9 cellular contexts compared by ENCODE assay signal in the genomic region with DNA sequence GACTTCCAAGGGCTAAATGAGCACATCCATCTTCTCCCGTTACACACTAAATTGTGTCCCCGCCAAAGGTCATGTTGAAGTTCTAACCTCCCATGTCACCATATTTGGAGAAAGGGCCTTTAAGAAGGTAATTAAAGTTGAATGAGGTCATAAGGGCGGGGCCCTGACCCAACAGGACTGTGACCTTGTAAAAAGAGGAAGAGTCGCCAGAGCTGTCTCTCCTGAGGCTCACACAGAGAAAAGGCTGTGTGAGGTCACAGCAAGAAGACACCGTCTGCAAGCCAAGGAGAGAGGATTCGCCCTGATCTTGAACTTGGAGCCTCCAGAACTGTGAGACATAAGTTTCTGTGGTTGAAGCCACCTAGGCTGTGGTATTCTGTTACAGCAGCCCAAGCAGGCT. TPM values are rescaled to one million over a fixed set of nuclear protein-coding genes. Genes with fewer than 3 reads are reported as not detected.
DNase-seq lines count a peak whose midpoint lies in the region; ATAC-seq and TF ChIP-seq lines count a peak whose summit lies in the region.
"Had no signal": no experiment of that assay in that cellular context is flagged by ENCODE, and none has a peak within 500 bp of the region (broad histone marks: within the 10 kb centered on the region; RNA-seq: fewer than 3 reads in every experiment).

No MANE protein-coding gene starts in this region.

- H3K4me3 Mint-ChIP-seq in H9: peak overlapping the region in 1 of 2 experiments; percentile 14; a peak in 1 of 5 replicates

- no peak overlapping the region for H3K18ac ChIP-seq in H9 (ENCODE audit: insufficient read length, low read depth, low read length)

- H2BK12ac ChIP-seq in H9 (ENCODE audit: insufficient read length, low read depth, low read length): no peak overlapping the region

- H3K27me3 ChIP-seq in H9 (ENCODE audit: insufficient read depth, low read length) (peaks cover 12% of the 10 kb centered on the region; the same call in 1 of the 2 replicates), stomach (no peaks in the 10 kb centered on the region)

- WGBS in H9 (ENCODE audit: extremely low coverage, insufficient read length, low lambda C conversion rate): no CpG with 5 or more reads among the region's 6 CpGs
- WGBS in stomach, 5 donors: 82 to 83% (median 83%) methylated on average over 6 of the region's 6 CpGs

- H3K56ac ChIP-seq in H9 (ENCODE audit: insufficient read length, low read depth, low read length): no peak overlapping the region

- H4K5ac ChIP-seq in H9 (ENCODE audit: insufficient read length, low read depth, low read length): no peak overlapping the region

- no peak overlapping the region for H3K4me3 ChIP-seq in stomach

- TF ChIP-seq EP300 in stomach (IDR thresholded peaks at IDR 0.05): no peak

- no peak overlapping the region for H2BK20ac ChIP-seq in H9 (ENCODE audit: low read depth, low read length, poor library complexity, severe bottlenecking)

- no peak overlapping the region for H3K4me2 ChIP-seq in H9 (ENCODE audit: insufficient read depth, insufficient read length, low read length)

- TF ChIP-seq CTCF in H9 (conservative IDR thresholded peaks at IDR 0.05) (no peak), stomach (IDR thresholded peaks at IDR 0.05) (no peak)

- H2AFZ ChIP-seq in H9 (ENCODE audit: low read length): no peak overlapping the region

- no peaks in the 10 kb centered on the region for H3K79me1 ChIP-seq in H9 (ENCODE audit: insufficient read depth, low read depth, low read length, poor library complexity, severe bottlenecking)

- H3K27me3 Mint-ChIP-seq in H9 (ENCODE audit: low read depth): peaks cover 94% of the 10 kb centered on the region

- no peaks in the 10 kb centered on the region for H3K36me3 ChIP-seq in stomach

- intact Hi-C loops in stomach (cut with DNase I; ENCODE audit: low total_unique reads): no loop called here

- TF ChIP-seq POLR2A in stomach (IDR thresholded peaks at IDR 0.05): no peak

- peaks cover 15 to 22% of the 10 kb centered on the region in 2 donors for H3K9me3 Mint-ChIP-seq in activated naive CD4-positive, alpha-beta T cell treated with anti-CD3 and anti-CD28 coated beads, Interleukin-2, amount 50 U/mL, for 72 hours
- peaks cover 11 to 12% of the 10 kb centered on the region in 2 experiments for H3K9me3 Mint-ChIP-seq in H9

- H3K27ac Mint-ChIP-seq in activated naive CD4-positive, alpha-beta T cell treated with anti-CD3 and anti-CD28 coated beads, Interleukin-2, amount 50 U/mL, for 72 hours: peak overlapping the region; percentile 81 to 91
- H3K27ac Mint-ChIP-seq in H9: no peak overlapping the region

- H3K14ac ChIP-seq in H9 (ENCODE audit: insufficient read depth, low read length): no peak overlapping the region

- H2BK15ac ChIP-seq in H9 (ENCODE audit: low read depth, low read length): no peak overlapping the region

- H3K4me1 Mint-ChIP-seq in H9: peaks cover 26 to 30% of the 10 kb centered on the region in 2 experiments

- no peaks in the 10 kb centered on the region for H3K9me3 ChIP-seq in H9 (ENCODE audit: control insufficient read depth, low read depth, low read length)
- H3K9me3 ChIP-seq in stomach: peaks cover 0 to 2% (median 0%) of the 10 kb centered on the region in 4 donors

- peak; percentile 74 to 89 for ATAC-seq in activated naive CD4-positive, alpha-beta T cell treated with anti-CD3 and anti-CD28 coated beads, Interleukin-2, amount 50 U/mL, for 72 hours

- H3K23me2 ChIP-seq in H9 (ENCODE audit: insufficient read length, low read depth, low read length, poor library complexity, severe bottlenecking): no peaks in the 10 kb centered on the region

- H3K4me1 ChIP-seq in H9 (ENCODE audit: insufficient read depth, low read length) (peaks cover 5% of the 10 kb centered on the region; the same call in 1 of the 2 replicates), stomach (no peaks in the 10 kb centered on the region)

- H3K9ac ChIP-seq in H9 (ENCODE audit: extremely low read depth, insufficient read length, low read length): no peak overlapping the region

- H4K91ac ChIP-seq in H9 (ENCODE audit: insufficient read length, low read depth, low read length): no peak overlapping the region

- H3K36me3 Mint-ChIP-seq in activated naive CD4-positive, alpha-beta T cell treated with anti-CD3 and anti-CD28 coated beads, Interleukin-2, amount 50 U/mL, for 72 hours: peaks cover 22 to 55% of the 10 kb centered on the region in 2 donors
- H3K36me3 Mint-ChIP-seq in H9 (ENCODE audit: insufficient read depth in 1 of 3, low read depth in 3 of 3): peaks cover 0 to 6% (median 2%) of the 10 kb centered on the region in 3 experiments; a peak in 5 of 7 replicates

- no peak overlapping the region for H2BK5ac ChIP-seq in H9 (ENCODE audit: insufficient read length, low read length)

- H3K4ac ChIP-seq in H9 (ENCODE audit: low read depth, low read length): no peak overlapping the region

- peak in 2 of 3 donors; percentile 50 to 52 for DNase-seq in stimulated activated CD4-positive, alpha-beta T cell treated with anti-CD3 and anti-CD28 coated beads, TNF-alpha, amount 100 ng/mL, for 48 hours (ENCODE audit: low read depth in 3 of 3)
- no peak for DNase-seq in stimulated activated CD4-positive, alpha-beta T cell treated with anti-CD3 and anti-CD28 coated beads, Interleukin-2, amount 100 ng/mL, for 24 hours
- DNase-seq in NOMO-1 treated with dmso at 0.1 percent for 144 hours (lab: John Stamatoyannopoulos, UW; ENCODE audit: unreplicated experiment) (peak; percentile 77), H9 (no peak), stomach (no peak), NCI-H146 (lab: John Stamatoyannopoulos, UW) (no peak), NCI-H226 (no peak)
- DNase-seq in activated naive CD4-positive, alpha-beta T cell treated with anti-CD3 and anti-CD28 coated beads, Interleukin-2, amount 50 U/mL, for 72 hours (ENCODE audit: low spot score in 2 of 2): peak in 1 of 2 donors; percentile 53
- DNase-seq: NCI-H1092 had no signal

- H3K27ac ChIP-seq in H9 (ENCODE audit: insufficient read length, low read depth, low read length) (no peak overlapping the region), stomach (no peak overlapping the region)

- H2AK5ac ChIP-seq in H9 (ENCODE audit: insufficient read length, low read length): no peak overlapping the region

- H4K20me1 ChIP-seq in H9 (ENCODE audit: control insufficient read depth, insufficient read depth, insufficient read length): no peaks in the 10 kb centered on the region

- H4K8ac ChIP-seq in H9 (replicated peaks; ENCODE audit: insufficient read length, low read depth, low read length): no peak overlapping the region

- no peak overlapping the region for H3K23ac ChIP-seq in H9 (ENCODE audit: insufficient read length, low read depth, low read length)

- no peaks in the 10 kb centered on the region for H3K79me2 ChIP-seq in H9 (ENCODE audit: insufficient read depth, low read length)

- H3T11ph ChIP-seq in H9 (ENCODE audit: low read length): no peak overlapping the region

- no peak overlapping the region for H2BK120ac ChIP-seq in H9 (ENCODE audit: low read depth, low read length, poor library complexity, severe bottlenecking)

RNA-seq across cellular contexts. Expression of a gene that starts 24.1 kb away (rescaled TPM):
- 10 to 100 TPM; 53.6 to 59.9 TPM for total RNA-seq in activated naive CD4-positive, alpha-beta T cell treated with anti-CD3 and anti-CD28 coated beads, Interleukin-2, amount 50 U/mL, for 72 hours
- 1.4 and 1.7 TPM in 2 replicates for total RNA-seq in H9 (2021)
- 100 to 1,000 TPM in 1 of 5 donors, 10 to 100 TPM in 1, 1 to 10 TPM in 1, under 1 TPM in 2; 0.29 to 109 (median 1.3) TPM for total RNA-seq in stomach
- polyA plus RNA-seq in stomach: under 1 TPM in 2 of 3 donors, not detected in 1; 0.48 to 0.50 TPM

RNA-seq across cellular contexts. Expression of a gene that starts 48.7 kb away (rescaled TPM):
- total RNA-seq in activated naive CD4-positive, alpha-beta T cell treated with anti-CD3 and anti-CD28 coated beads, Interleukin-2, amount 50 U/mL, for 72 hours: 1,000 to 10,000 TPM; 1,249 to 2,802 TPM
- total RNA-seq in H9 (2021) (755 and 770 TPM in 2 replicates), stomach (1,000 to 10,000 TPM in 3 of 5 donors, 100 to 1,000 TPM in 2; 504 to 5,821 (median 1,954) TPM)
- polyA plus RNA-seq in stomach: 1,000 to 10,000 TPM; 1,773 to 3,520 (median 2,373) TPM

Comparison
In these comparisons a context has a peak if more than half of its experiments do, and no peak if none do; other contexts are left out.
1. DNase-seq: peak in stimulated activated CD4-positive, alpha-beta T cell treated with anti-CD3 and anti-CD28 coated beads, TNF-alpha, amount 100 ng/mL, for 48 hours (2 of 3) and NOMO-1 treated with dmso at 0.1 percent for 144 hours (single experiment); none in stimulated activated CD4-positive, alpha-beta T cell treated with anti-CD3 and anti-CD28 coated beads, Interleukin-2, amount 100 ng/mL, for 24 hours (0 of 2), H9 (single experiment), stomach (single experiment), NCI-H146 (single experiment) and NCI-H226 (single experiment).
2. H3K27ac Mint-ChIP-seq: peak in activated naive CD4-positive, alpha-beta T cell treated with anti-CD3 and anti-CD28 coated beads, Interleukin-2, amount 50 U/mL, for 72 hours (2 of 2); none in H9 (0 of 3).